Comparison of ENCODE assay signal across 1 cellular context in the genomic region with DNA sequence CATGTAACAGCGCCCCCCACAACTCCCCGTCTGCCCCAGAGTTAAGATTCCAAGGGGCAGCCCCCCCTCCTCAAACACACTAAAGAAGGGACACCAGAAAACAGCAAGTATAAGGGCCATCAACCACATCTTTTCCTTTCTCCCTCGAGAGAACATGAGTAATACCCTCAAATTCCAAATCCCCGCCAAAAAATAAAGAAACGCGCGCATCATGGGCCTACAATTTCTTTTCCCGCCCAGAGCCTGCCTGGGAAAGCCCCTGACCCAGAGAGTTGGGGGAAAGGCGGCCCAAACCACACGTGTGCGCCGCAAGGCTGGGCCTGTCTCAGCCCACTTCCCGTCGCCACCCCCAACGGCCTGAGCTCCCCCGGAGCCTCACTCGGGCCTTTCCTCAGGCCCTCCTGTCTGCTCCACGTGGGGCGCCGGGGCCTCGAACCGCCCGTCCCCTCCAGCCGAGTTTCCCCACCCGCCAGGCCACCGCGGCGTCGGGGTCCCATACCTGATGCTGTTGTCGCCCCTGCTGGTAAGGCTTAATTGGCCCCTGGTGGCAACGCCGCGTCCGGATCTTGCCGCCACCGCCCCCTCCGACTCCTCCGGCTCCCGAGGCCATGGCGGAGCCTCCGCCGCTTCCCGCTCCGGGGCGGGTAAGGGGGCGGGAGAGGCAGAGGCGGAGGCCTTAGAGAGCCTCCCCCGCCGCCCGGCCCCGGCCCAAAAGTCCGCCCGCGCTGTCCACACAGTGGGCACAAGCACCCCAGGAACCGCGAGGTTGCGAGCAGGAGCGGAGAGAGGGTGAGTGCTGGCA.
TF ChIP-seq lines count a peak whose summit lies in the region.

No MANE protein-coding gene starts in this region.

TF ChIP-seq in Ishikawa, 13 proteins besides CTCF, POLR2A, EP300 and RAD21 (continued from another document):
- TF ChIP-seq, protein P1, sequence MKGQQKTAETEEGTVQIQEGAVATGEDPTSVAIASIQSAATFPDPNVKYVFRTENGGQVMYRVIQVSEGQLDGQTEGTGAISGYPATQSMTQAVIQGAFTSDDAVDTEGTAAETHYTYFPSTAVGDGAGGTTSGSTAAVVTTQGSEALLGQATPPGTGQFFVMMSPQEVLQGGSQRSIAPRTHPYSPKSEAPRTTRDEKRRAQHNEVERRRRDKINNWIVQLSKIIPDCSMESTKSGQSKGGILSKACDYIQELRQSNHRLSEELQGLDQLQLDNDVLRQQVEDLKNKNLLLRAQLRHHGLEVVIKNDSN (IDR thresholded peaks at IDR 0.05), result no peak
